ENCODE assay signal across 8 cellular contexts in genomic region chr7:106864298-106865081, GRCh38. TPM values are rescaled to one million over a fixed set of nuclear protein-coding genes. Genes with fewer than 3 reads are reported as not detected.
DNase-seq lines count a peak whose midpoint lies in the region; ATAC-seq and TF ChIP-seq lines count a peak whose summit lies in the region.

No MANE protein-coding gene starts in this region.

- H4K8ac ChIP-seq in mesenchymal stem cell (ENCODE audit: low read length) = no peak overlapping the region

- peaks cover 49% of the 10 kb centered on the region for H3K79me2 ChIP-seq in Loucy (ENCODE audit: insufficient read depth, low read length)

- H2BK15ac ChIP-seq in mesenchymal stem cell (ENCODE audit: low read depth, poor library complexity, severe bottlenecking) = no peak overlapping the region

- H3K9ac ChIP-seq in Loucy (ENCODE audit: low read depth, low read length, poor library complexity, severe bottlenecking) (peak overlapping the region; percentile 83), mesenchymal stem cell (ENCODE audit: low read length) (no peak overlapping the region)

- no peaks in the 10 kb centered on the region for H3K4me1 Mint-ChIP-seq in MCF 10A (ENCODE audit: insufficient read depth, unreplicated experiment)

- CTCF ChIA-PET in MCF 10A (lab: Yijun Ruan, JAX) = interaction anchor here (0.6 kb wide), 1 partner anchor 1375 kb away, joined by 3 read pairs; no protein-coding TSS in a partner anchor

- H3K27ac Mint-ChIP-seq in MCF 10A (ENCODE audit: low read depth, unreplicated experiment) = no peak overlapping the region

- H3K27ac ChIP-seq in mesenchymal stem cell (ENCODE audit: low read length, poor library complexity, severe bottlenecking) = no peak overlapping the region

- H3K4me1 ChIP-seq in Loucy (ENCODE audit: insufficient read depth, low read length, poor library complexity, severe bottlenecking) = peaks cover 51% of the 10 kb centered on the region
- H3K4me1 ChIP-seq in mesenchymal stem cell (ENCODE audit: control insufficient read depth, insufficient read depth, low read depth, low read length) = no peaks in the 10 kb centered on the region

- no peaks in the 10 kb centered on the region for H3K9me2 ChIP-seq in Loucy (replicated peaks; ENCODE audit: low read depth, low read length)

- no peak overlapping the region for H3K14ac ChIP-seq in mesenchymal stem cell (ENCODE audit: low read length in 2 of 2)

- H3K36me3 ChIP-seq in Loucy (ENCODE audit: insufficient read depth, low read length) (peaks cover 13% of the 10 kb centered on the region; the same call in 1 of the 2 replicates), mesenchymal stem cell (ENCODE audit: control insufficient read depth in 1 of 2, insufficient read depth in 2 of 2, low read depth in 1 of 2, low read length in 2 of 2) (peaks cover 0 to 3% of the 10 kb centered on the region in 2 experiments), H7 (replicated peaks; ENCODE audit: control insufficient read depth, insufficient read depth, low read length) (no peaks in the 10 kb centered on the region)

- H3K9me3 Mint-ChIP-seq in MCF 10A (ENCODE audit: unreplicated experiment) = no peaks in the 10 kb centered on the region

- peak overlapping the region; percentile 88 for H2AFZ ChIP-seq in Loucy (ENCODE audit: low read length)
- H2AFZ ChIP-seq in mesenchymal stem cell (ENCODE audit: low read depth, low read length) = no peak overlapping the region

- no peak overlapping the region for H3K4ac ChIP-seq in mesenchymal stem cell (ENCODE audit: low read depth in 1 of 2, low read length in 2 of 2)

- H2BK120ac ChIP-seq in mesenchymal stem cell (ENCODE audit: low read depth, low read length) = no peak overlapping the region

- H3K27me3 Mint-ChIP-seq in MCF 10A (ENCODE audit: insufficient read depth, unreplicated experiment) = peaks cover 31% of the 10 kb centered on the region

- peaks cover 5% of the 10 kb centered on the region for H4K20me1 ChIP-seq in Loucy (ENCODE audit: insufficient read depth, low read length, poor library complexity, severe bottlenecking)

- peak overlapping the region in 1 of 2 experiments; percentile 55 for H2BK12ac ChIP-seq in mesenchymal stem cell (ENCODE audit: low read length in 2 of 2)

- H3K79me1 ChIP-seq in mesenchymal stem cell (replicated peaks; ENCODE audit: low read length, poor library complexity, severe bottlenecking) = no peaks in the 10 kb centered on the region

- peak; percentile 22 for DNase-seq in mesenchymal stem cell
- no peak for DNase-seq in H7
- no peak for DNase-seq in MCF 10A (ENCODE audit: unreplicated experiment)
- DNase-seq in NCI-H1105 (lab: John Stamatoyannopoulos, UW) = no peak

- no peaks in the 10 kb centered on the region for H3K9me3 ChIP-seq in Loucy (ENCODE audit: insufficient read depth, low read depth, low read length)
- no peaks in the 10 kb centered on the region for H3K9me3 ChIP-seq in mesenchymal stem cell (ENCODE audit: control insufficient read depth, low read length)

- peak; percentile 47 for ATAC-seq in GM18498 (IDR thresholded peaks at IDR 0.05; ENCODE audit: unreplicated experiment)
- ATAC-seq in GM21528 (IDR thresholded peaks at IDR 0.05; ENCODE audit: low FRiP score, unreplicated experiment) = peak; percentile 31
- ATAC-seq in HG03039 (IDR thresholded peaks at IDR 0.05; ENCODE audit: unreplicated experiment) = no peak

- peak overlapping the region; percentile 89 for H3K4me2 ChIP-seq in Loucy (ENCODE audit: low read depth, low read length, poor library complexity, severe bottlenecking)
- no peak overlapping the region for H3K4me2 ChIP-seq in mesenchymal stem cell (ENCODE audit: low read length, poor library complexity, severe bottlenecking)

- H3F3A ChIP-seq in Loucy (ENCODE audit: low read depth) = no peaks in the 10 kb centered on the region

- POLR2A ChIA-PET in MCF 10A (lab: Yijun Ruan, JAX) = no interaction called here

- H3K4me3 ChIP-seq in Loucy (ENCODE audit: low read length, poor library complexity, severe bottlenecking) = peak overlapping the region; percentile 89
- no peak overlapping the region for H3K4me3 ChIP-seq in mesenchymal stem cell (ENCODE audit: insufficient read depth in 1 of 2, low read depth in 1 of 2, low read length in 2 of 2)
- H3K4me3 ChIP-seq in H7 (ENCODE audit: insufficient read depth, low read depth, low read length) = no peak overlapping the region

- H3K4me3 Mint-ChIP-seq in MCF 10A (ENCODE audit: unreplicated experiment) = no peak overlapping the region

- TF ChIP-seq CTCF in Loucy (conservative IDR thresholded peaks at IDR 0.05; ENCODE audit: low read length) (no peak), MCF 10A (IDR thresholded peaks at IDR 0.05; ENCODE audit: unreplicated experiment) (no peak)

- H2BK5ac ChIP-seq in mesenchymal stem cell (ENCODE audit: low read depth, low read length, poor library complexity, severe bottlenecking) = no peak overlapping the region

- H3K36me3 Mint-ChIP-seq in MCF 10A (ENCODE audit: insufficient read depth, unreplicated experiment) = no peaks in the 10 kb centered on the region

- 91% methylated on average over 1 of the region's 2 CpGs for WGBS in mesenchymal stem cell

- H3K23ac ChIP-seq in mesenchymal stem cell (ENCODE audit: low read length in 2 of 2) = no peak overlapping the region

- intact Hi-C loops in MCF 10A (cut with micrococcal nuclease) = no loop called here

- H4K91ac ChIP-seq in mesenchymal stem cell (ENCODE audit: low read length) = no peak overlapping the region

- BruUV-seq in MCF 10A (replicated peaks; lab: Mats Ljungman, UMichigan) = no TSS peak

- no peaks in the 10 kb centered on the region for H3K27me3 ChIP-seq in Loucy (ENCODE audit: insufficient read depth, low read length, poor library complexity, severe bottlenecking)
- H3K27me3 ChIP-seq in mesenchymal stem cell (ENCODE audit: control insufficient read depth in 1 of 2, insufficient read depth in 1 of 2, low read length in 2 of 2) = no peaks in the 10 kb centered on the region
- no peaks in the 10 kb centered on the region; the same call in 1 of the 2 replicates for H3K27me3 ChIP-seq in H7 (ENCODE audit: control insufficient read depth, insufficient read depth, low read length)

- H2AK5ac ChIP-seq in mesenchymal stem cell (ENCODE audit: low read length, severe bottlenecking) = no peak overlapping the region

- H3K18ac ChIP-seq in mesenchymal stem cell (ENCODE audit: low read depth in 1 of 2, low read length in 2 of 2) = no peak overlapping the region

RNA-seq across cellular contexts. Expression of gene PIK3CG, which starts 0.6 kb away (rescaled TPM):
- 5.1 TPM for polyA plus RNA-seq in mesenchymal stem cell (2013, experiment 1 of 2)
- polyA plus RNA-seq in mesenchymal stem cell (2013, experiment 2 of 2) = 5.3 TPM
- 0.03 TPM in 1 of 2 replicates, not detected in the other for total RNA-seq in H7 (2014; rRNA removed; shearing (Covaris generic))
- not detected in 2 replicates for total RNA-seq in MCF 10A (2022)
